In genomic region chr12:56332512-56333196, GRCh38 we compare ENCODE assay signal across 7 cellular contexts. TPM values are rescaled to one million over a fixed set of nuclear protein-coding genes. Genes with fewer than 3 reads are reported as not detected.
DNase-seq lines count a peak whose midpoint lies in the region; ATAC-seq and TF ChIP-seq lines count a peak whose summit lies in the region.

No MANE protein-coding gene starts in this region.

- peaks cover 9% of the 10 kb centered on the region for H3K36me3 Mint-ChIP-seq in activated CD8-positive, alpha-beta T cell treated with anti-CD3 and anti-CD28 coated beads, Interleukin-2, amount 10 ng/mL, durations not matched to agents 7 days and 5 days (ENCODE audit: low read depth)
- H3K36me3 Mint-ChIP-seq in stimulated activated memory B cell treated with anti-CD40 and anti-IgM and Interleukin-4, amounts not matched to agents 10 μg/mL and 1 μg/mL and 100 μg/mL, for 72 hours = peaks cover 9% of the 10 kb centered on the region

- H3K4me1 ChIP-seq in HEK293 (ENCODE audit: control insufficient read depth, insufficient read depth, low read length) (peaks cover 5% of the 10 kb centered on the region), iPS-15b (ENCODE audit: control insufficient read depth, insufficient read depth, low read length) (peaks cover 13% of the 10 kb centered on the region)

- H3K4me3 ChIP-seq in HEK293 (ENCODE audit: low read depth, low read length) (peak overlapping the region; percentile 63), iPS-15b (ENCODE audit: low read depth, low read length) (peak overlapping the region; percentile 80)

- H3K27ac Mint-ChIP-seq in activated CD8-positive, alpha-beta T cell treated with anti-CD3 and anti-CD28 coated beads, Interleukin-2, amount 10 ng/mL, durations not matched to agents 7 days and 5 days = peak overlapping the region; percentile 99
- H3K27ac Mint-ChIP-seq in stimulated activated memory B cell treated with anti-CD40 and anti-IgM and Interleukin-4, amounts not matched to agents 10 μg/mL and 1 μg/mL and 100 μg/mL, for 72 hours = peak overlapping the region; percentile 100

- peak overlapping the region; percentile 96 for H3K4me3 Mint-ChIP-seq in activated CD8-positive, alpha-beta T cell treated with anti-CD3 and anti-CD28 coated beads, Interleukin-2, amount 10 ng/mL, durations not matched to agents 7 days and 5 days
- peak overlapping the region; percentile 92 for H3K4me3 Mint-ChIP-seq in stimulated activated memory B cell treated with anti-CD40 and anti-IgM and Interleukin-4, amounts not matched to agents 10 μg/mL and 1 μg/mL and 100 μg/mL, for 72 hours

- no peaks in the 10 kb centered on the region for H3K27me3 ChIP-seq in iPS-15b (ENCODE audit: control insufficient read depth, insufficient read depth, low read length)

- H3K4me1 Mint-ChIP-seq in activated CD8-positive, alpha-beta T cell treated with anti-CD3 and anti-CD28 coated beads, Interleukin-2, amount 10 ng/mL, durations not matched to agents 7 days and 5 days (ENCODE audit: low read depth) = peaks cover 33% of the 10 kb centered on the region
- H3K4me1 Mint-ChIP-seq in stimulated activated memory B cell treated with anti-CD40 and anti-IgM and Interleukin-4, amounts not matched to agents 10 μg/mL and 1 μg/mL and 100 μg/mL, for 72 hours = peaks cover 21% of the 10 kb centered on the region

- H3K36me3 ChIP-seq in HEK293 (ENCODE audit: control insufficient read depth in 2 of 2, insufficient read depth in 1 of 2, low read length in 2 of 2) = peaks cover 0 to 12% of the 10 kb centered on the region in 2 experiments; a peak in 2 of 3 replicates
- H3K36me3 ChIP-seq in iPS-15b (ENCODE audit: control insufficient read depth, insufficient read depth, low read length) = no peaks in the 10 kb centered on the region

- DNase-seq in activated CD8-positive, alpha-beta T cell treated with anti-CD3 and anti-CD28 coated beads, Interleukin-2, amount 10 ng/mL, durations not matched to agents 7 days and 5 days = no peak
- DNase-seq in iPS-NIHi11 (ENCODE audit: low spot score) (no peak), kidney glomerular epithelial cell (lab: John Stamatoyannopoulos, UW) (no peak)
- DNase-seq in stimulated activated naive CD4-positive, alpha-beta T cell treated with Interleukin-2 at 50 U/mL for 16 hours (lab: John Stamatoyannopoulos, UW) = no peak

- CTCF ChIA-PET in HEK293 (lab: Yijun Ruan, JAX) = interaction anchor here (0.9 to 1.4 kb wide), 2 partner anchors 14 to 16 kb away, joined by 4 to 5 read pairs; no protein-coding TSS in a partner anchor
- CTCF ChIA-PET in activated CD8-positive, alpha-beta T cell treated with anti-CD3 and anti-CD28 coated beads, Interleukin-2, amount 10 ng/mL, durations not matched to agents 7 days and 5 days (lab: Charles Lee) = interaction anchor here (1.0 to 4.2 kb wide), 6 partner anchors 9 to 131 kb away, joined by 3 to 21 read pairs (median 6); partner anchors contain the start of genes CNPY2 and STAT2

- POLR2A ChIA-PET in HEK293 (lab: Yijun Ruan, JAX) = interaction anchor here (0.7 to 3.4 kb wide), 8 partner anchors 12 to 143 kb away, joined by 3 to 32 read pairs (median 4); partner anchors contain the start of genes CNPY2, SMARCC2 and STAT2
- POLR2A ChIA-PET in activated CD8-positive, alpha-beta T cell treated with anti-CD3 and anti-CD28 coated beads, Interleukin-2, amount 10 ng/mL, durations not matched to agents 7 days and 5 days (lab: Charles Lee) = interaction anchor here (0.5 to 4.9 kb wide), 7 partner anchors 15 to 117 kb away, joined by 3 to 34 read pairs (median 4); partner anchors contain the start of genes CNPY2, STAT2 and TIMELESS

- peak overlapping the region; percentile 80 for H3K27ac ChIP-seq in HEK293 (ENCODE audit: extremely low read depth, low read depth, low read length)

- H3K9ac ChIP-seq in iPS-15b (ENCODE audit: low read depth, low read length) = peak overlapping the region; percentile 80

- no peaks in the 10 kb centered on the region for H3K9me3 Mint-ChIP-seq in activated CD8-positive, alpha-beta T cell treated with anti-CD3 and anti-CD28 coated beads, Interleukin-2, amount 10 ng/mL, durations not matched to agents 7 days and 5 days (ENCODE audit: insufficient read depth)
- H3K9me3 Mint-ChIP-seq in stimulated activated memory B cell treated with anti-CD40 and anti-IgM and Interleukin-4, amounts not matched to agents 10 μg/mL and 1 μg/mL and 100 μg/mL, for 72 hours = no peaks in the 10 kb centered on the region

- TF ChIP-seq CTCF in HEK293 (tag by site-specific recombination; IDR thresholded peaks at IDR 0.05) = no peak

- H3K9me3 ChIP-seq in HEK293 (ENCODE audit: control insufficient read depth, insufficient read depth, low read depth, low read length) = no peaks in the 10 kb centered on the region
- no peaks in the 10 kb centered on the region for H3K9me3 ChIP-seq in iPS-15b (ENCODE audit: control insufficient read depth, insufficient read depth, low read length)

- H3K27me3 Mint-ChIP-seq in activated CD8-positive, alpha-beta T cell treated with anti-CD3 and anti-CD28 coated beads, Interleukin-2, amount 10 ng/mL, durations not matched to agents 7 days and 5 days (ENCODE audit: low read depth) = no peaks in the 10 kb centered on the region
- H3K27me3 Mint-ChIP-seq in stimulated activated memory B cell treated with anti-CD40 and anti-IgM and Interleukin-4, amounts not matched to agents 10 μg/mL and 1 μg/mL and 100 μg/mL, for 72 hours = no peaks in the 10 kb centered on the region

- ATAC-seq in activated CD8-positive, alpha-beta T cell treated with anti-CD3 and anti-CD28 coated beads, Interleukin-2, amount 10 ng/mL, durations not matched to agents 7 days and 5 days = no peak
- no peak for ATAC-seq in stimulated activated memory B cell treated with anti-CD40 and anti-IgM and Interleukin-4, amounts not matched to agents 10 μg/mL and 1 μg/mL and 100 μg/mL, for 72 hours

TF ChIP-seq in HEK293, 187 proteins besides CTCF, POLR2A, EP300 and RAD21:
- TF ChIP-seq ZNF223 (tag by site-specific recombination; IDR thresholded peaks at IDR 0.05) (no peak), REST (tag by site-specific recombination; IDR thresholded peaks at IDR 0.05) (no peak), ZNF138 (tag by site-specific recombination; IDR thresholded peaks at IDR 0.05; ENCODE audit: borderline replicate concordance) (no peak), ZNF510 (tag by site-specific recombination; IDR thresholded peaks at IDR 0.05; ENCODE audit: insufficient replicate concordance) (no peak), ZNF692 (tag by site-specific recombination; IDR thresholded peaks at IDR 0.05) (no peak)

RNA-seq across cellular contexts. Expression of gene PAN2, which starts 1.1 kb away (rescaled TPM):
- total RNA-seq in activated CD8-positive, alpha-beta T cell treated with anti-CD3 and anti-CD28 coated beads, Interleukin-2, amount 10 ng/mL, durations not matched to agents 7 days and 5 days = 10 to 100 TPM; 61.8 to 63.7 TPM

RNA-seq across cellular contexts. Expression of gene IL23A, which starts 6.0 kb away (rescaled TPM):
- total RNA-seq in activated CD8-positive, alpha-beta T cell treated with anti-CD3 and anti-CD28 coated beads, Interleukin-2, amount 10 ng/mL, durations not matched to agents 7 days and 5 days = 1 to 10 TPM; 3.5 to 3.7 TPM

RNA-seq across cellular contexts. Expression of gene CNPY2, which starts 16.9 kb away (rescaled TPM):
- total RNA-seq in activated CD8-positive, alpha-beta T cell treated with anti-CD3 and anti-CD28 coated beads, Interleukin-2, amount 10 ng/mL, durations not matched to agents 7 days and 5 days = 100 to 1,000 TPM; 112 to 113 TPM

RNA-seq across cellular contexts. Expression of gene STAT2, which starts 27.3 kb away (rescaled TPM):
- 100 to 1,000 TPM; 193 to 194 TPM for total RNA-seq in activated CD8-positive, alpha-beta T cell treated with anti-CD3 and anti-CD28 coated beads, Interleukin-2, amount 10 ng/mL, durations not matched to agents 7 days and 5 days

RNA-seq across cellular contexts. Expression of gene APOF, which starts 30.0 kb away (rescaled TPM):
- not detected for total RNA-seq in activated CD8-positive, alpha-beta T cell treated with anti-CD3 and anti-CD28 coated beads, Interleukin-2, amount 10 ng/mL, durations not matched to agents 7 days and 5 days
